1 cellular context compared by ENCODE assay signal in genomic region chr9:77708416-77708815, GRCh38.
TF ChIP-seq lines count a peak whose summit lies in the region.

No MANE protein-coding gene starts in this region.

TF ChIP-seq in IMR-90, 13 proteins besides CTCF, POLR2A, EP300 and RAD21:
- TF ChIP-seq CHD1 (IDR thresholded peaks at IDR 0.05; ENCODE audit: low read depth, low read length): no peak
- no peak for TF ChIP-seq USF2 (IDR thresholded peaks at IDR 0.05; ENCODE audit: low read depth, low read length)
- no peak for TF ChIP-seq RFX5 (IDR thresholded peaks at IDR 0.05; ENCODE audit: low read depth, low read length)
- TF ChIP-seq RCOR1 (IDR thresholded peaks at IDR 0.05; ENCODE audit: insufficient replicate concordance, low read length): no peak
- no peak for TF ChIP-seq CEBPB (IDR thresholded peaks at IDR 0.05; ENCODE audit: low read depth, low read length)
- TF ChIP-seq SMC3 (IDR thresholded peaks at IDR 0.05; ENCODE audit: low read depth, low read length): no peak
- TF ChIP-seq MAFK (IDR thresholded peaks at IDR 0.05; ENCODE audit: low read depth, low read length): no peak
- TF ChIP-seq ELK1 (IDR thresholded peaks at IDR 0.05; ENCODE audit: borderline replicate concordance, low read depth, low read length): no peak
- no peak for TF ChIP-seq BHLHE40 (IDR thresholded peaks at IDR 0.05; ENCODE audit: low read depth, low read length)
- no peak for TF ChIP-seq NFE2L2 (IDR thresholded peaks at IDR 0.05; ENCODE audit: low read depth, low read length)
- no peak for TF ChIP-seq MAZ (IDR thresholded peaks at IDR 0.05; ENCODE audit: borderline replicate concordance, low read depth, low read length)
- TF ChIP-seq MXI1 (IDR thresholded peaks at IDR 0.05; ENCODE audit: borderline replicate concordance, low read depth, low read length): no peak
- TF ChIP-seq FOS (IDR thresholded peaks at IDR 0.05; ENCODE audit: low read depth, low read length): no peak
